In the genomic region with DNA sequence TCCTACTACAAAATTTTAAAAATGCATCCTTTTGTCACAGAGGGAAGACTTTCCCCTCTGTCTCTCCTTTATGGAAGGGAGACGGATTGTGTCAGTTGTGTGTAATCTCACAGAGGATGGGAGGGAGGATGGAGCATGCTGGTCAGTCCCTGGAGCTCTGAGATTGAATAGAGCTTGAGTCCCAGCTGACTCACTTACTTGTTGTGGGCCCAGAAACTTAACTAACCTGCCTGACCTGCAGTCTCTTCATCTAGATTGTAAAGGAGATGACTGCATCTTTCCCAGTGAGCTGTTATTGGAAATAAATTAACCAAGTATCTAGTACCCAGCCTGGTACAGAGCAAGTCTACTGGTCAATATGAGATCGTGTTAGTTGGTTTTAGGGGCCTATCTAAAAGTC, we compare ENCODE assay signal across 16 cellular contexts.
A peak's percentile ranks its signal among the peaks of the same experiment; 100 is the strongest.
DNase-seq lines count a peak whose midpoint lies in the region; TF ChIP-seq lines count a peak whose summit lies in the region.
"Had no signal": no experiment of that assay in that cellular context is flagged by ENCODE, and none has a peak within 500 bp of the region (broad histone marks: within the 10 kb centered on the region; RNA-seq: fewer than 3 reads in every experiment).

No MANE protein-coding gene starts in this region.

- peaks cover 3% of the 10 kb centered on the region for H3K27me3 Mint-ChIP-seq in activated T-cell treated with anti-CD3 and anti-CD28 coated beads, Interleukin-2, amount 50 U/mL, for 24 hours
- H3K27me3 Mint-ChIP-seq in activated T-helper 1 cell treated with anti-CD3 and anti-CD28 coated beads, Interleukin-12 subunit alpha, Interleukin-12 subunit beta, Interleukin-2, Interleukin-4 antibody, amounts not matched to agents 30 ng/mL and 10 ng/mL and 1 ng/mL, durations not matched to agents 14 hours and 24 hours and 36 hours (ENCODE audit: insufficient read depth): peaks cover 8% of the 10 kb centered on the region

- no peak for DNase-seq in activated T-cell treated with anti-CD3 and anti-CD28 coated beads, Interleukin-2, amount 50 U/mL, for 24 hours
- no peak for DNase-seq in activated T-cell treated with anti-CD3 and anti-CD28 coated beads, Interleukin-2, amount 50 U/mL, for 48 hours
- no peak for DNase-seq in activated T-helper 1 cell treated with anti-CD3 and anti-CD28 coated beads, Interleukin-12 subunit alpha, Interleukin-12 subunit beta, Interleukin-2, Interleukin-4 antibody, amounts not matched to agents 30 ng/mL and 10 ng/mL and 1 ng/mL, durations not matched to agents 14 hours and 24 hours and 36 hours (ENCODE audit: low spot score)
- DNase-seq in osteoblast (ENCODE audit: insufficient read length, low spot score, missing footprints): peak; percentile 8
- DNase-seq in NCI-H1048 (lab: John Stamatoyannopoulos, UW): no peak
- DNase-seq in iPS-NIHi11 (ENCODE audit: low spot score): no peak
- DNase-seq: CD8-positive, alpha-beta memory T cell; DND-41; KBM-7; NCI-H1436 treated with DMSO at 0.1 percent for 48 hours; NCI-H2029 treated with DMSO at 0.1 percent for 48 hours; NCI-H82; SHP77 had no signal

- intact Hi-C loops in activated T-helper 1 cell treated with anti-CD3 and anti-CD28 coated beads, Interleukin-12 subunit alpha, Interleukin-12 subunit beta, Interleukin-2, Interleukin-4 antibody, amounts not matched to agents 30 ng/mL and 10 ng/mL and 1 ng/mL, durations not matched to agents 14 hours and 24 hours and 36 hours (cut with micrococcal nuclease): loop anchor here (1.0 to 2.0 kb wide), 11 partner anchors 10 to 130 kb away; partner anchors contain the start of genes ADO and EGR2

- H3K27me3 ChIP-seq in osteoblast (ENCODE audit: insufficient read depth, low read length): peaks cover 27% of the 10 kb centered on the region
- H3K27me3 ChIP-seq: BLaER1 treated with 17β-estradiol and CSF1 and Interleukin-3, amounts not matched to agents 10 nM and 100 nM had no signal

- peaks cover 52% of the 10 kb centered on the region for H3K4me1 Mint-ChIP-seq in activated T-cell treated with anti-CD3 and anti-CD28 coated beads, Interleukin-2, amount 50 U/mL, for 24 hours (ENCODE audit: low read depth)
- H3K4me1 Mint-ChIP-seq in activated T-helper 1 cell treated with anti-CD3 and anti-CD28 coated beads, Interleukin-12 subunit alpha, Interleukin-12 subunit beta, Interleukin-2, Interleukin-4 antibody, amounts not matched to agents 30 ng/mL and 10 ng/mL and 1 ng/mL, durations not matched to agents 14 hours and 24 hours and 36 hours (ENCODE audit: low read depth): peaks cover 52% of the 10 kb centered on the region

- H3K4me2 ChIP-seq in osteoblast (ENCODE audit: insufficient read depth, low read length): no peak overlapping the region
- H3K4me2 ChIP-seq: A549 had no signal

- H3K79me2 ChIP-seq in osteoblast (ENCODE audit: insufficient read depth, low read length): no peaks in the 10 kb centered on the region

- no peaks in the 10 kb centered on the region for H3K36me3 ChIP-seq in osteoblast (ENCODE audit: insufficient read depth, low read length)
- H3K36me3 ChIP-seq: BLaER1 treated with 17β-estradiol and CSF1 and Interleukin-3, amounts not matched to agents 10 nM and 100 nM had no signal

- H3K9me3 ChIP-seq in osteoblast (ENCODE audit: low read depth, low read length): no peaks in the 10 kb centered on the region
- H3K9me3 ChIP-seq: A549 had no signal

- no peak for TF ChIP-seq CTCF in osteoblast (IDR thresholded peaks at IDR 0.05; ENCODE audit: extremely low read depth, low read depth, low read length)

- H2AFZ ChIP-seq in osteoblast (ENCODE audit: low read length): no peak overlapping the region

- no peak overlapping the region for H3K4me3 ChIP-seq in osteoblast (ENCODE audit: insufficient read depth, low read length)
- H3K4me3 ChIP-seq: A549; BLaER1 treated with 17β-estradiol and CSF1 and Interleukin-3, amounts not matched to agents 10 nM and 100 nM had no signal

- peak overlapping the region; percentile 82 for H3K27ac Mint-ChIP-seq in activated T-cell treated with anti-CD3 and anti-CD28 coated beads, Interleukin-2, amount 50 U/mL, for 24 hours
- peak overlapping the region; percentile 72 for H3K27ac Mint-ChIP-seq in activated T-helper 1 cell treated with anti-CD3 and anti-CD28 coated beads, Interleukin-12 subunit alpha, Interleukin-12 subunit beta, Interleukin-2, Interleukin-4 antibody, amounts not matched to agents 30 ng/mL and 10 ng/mL and 1 ng/mL, durations not matched to agents 14 hours and 24 hours and 36 hours

- no peaks in the 10 kb centered on the region for H4K20me1 ChIP-seq in osteoblast (ENCODE audit: insufficient read depth, low read length)
- H4K20me1 ChIP-seq: BLaER1 treated with 17β-estradiol and CSF1 and Interleukin-3, amounts not matched to agents 10 nM and 100 nM had no signal

- no peak overlapping the region for H3K4me3 Mint-ChIP-seq in activated T-cell treated with anti-CD3 and anti-CD28 coated beads, Interleukin-2, amount 50 U/mL, for 24 hours
- peak overlapping the region; percentile 25 for H3K4me3 Mint-ChIP-seq in activated T-helper 1 cell treated with anti-CD3 and anti-CD28 coated beads, Interleukin-12 subunit alpha, Interleukin-12 subunit beta, Interleukin-2, Interleukin-4 antibody, amounts not matched to agents 30 ng/mL and 10 ng/mL and 1 ng/mL, durations not matched to agents 14 hours and 24 hours and 36 hours
- H3K4me3 Mint-ChIP-seq: CD8-positive, alpha-beta memory T cell had no signal

- H3K36me3 Mint-ChIP-seq in activated T-cell treated with anti-CD3 and anti-CD28 coated beads, Interleukin-2, amount 50 U/mL, for 24 hours (ENCODE audit: low read depth): no peaks in the 10 kb centered on the region
- H3K36me3 Mint-ChIP-seq in activated T-helper 1 cell treated with anti-CD3 and anti-CD28 coated beads, Interleukin-12 subunit alpha, Interleukin-12 subunit beta, Interleukin-2, Interleukin-4 antibody, amounts not matched to agents 30 ng/mL and 10 ng/mL and 1 ng/mL, durations not matched to agents 14 hours and 24 hours and 36 hours (ENCODE audit: low read depth): peaks cover 7% of the 10 kb centered on the region

- peak; percentile 0 for TF ChIP-seq POLR2A in GM15510 (IDR thresholded peaks at IDR 0.05; ENCODE audit: borderline replicate concordance, extremely low read depth, insufficient read length)

- H3K9me3 Mint-ChIP-seq in activated T-cell treated with anti-CD3 and anti-CD28 coated beads, Interleukin-2, amount 50 U/mL, for 24 hours: no peaks in the 10 kb centered on the region
- H3K9me3 Mint-ChIP-seq in activated T-helper 1 cell treated with anti-CD3 and anti-CD28 coated beads, Interleukin-12 subunit alpha, Interleukin-12 subunit beta, Interleukin-2, Interleukin-4 antibody, amounts not matched to agents 30 ng/mL and 10 ng/mL and 1 ng/mL, durations not matched to agents 14 hours and 24 hours and 36 hours: peaks cover 9% of the 10 kb centered on the region
- H3K9me3 Mint-ChIP-seq: CD8-positive, alpha-beta memory T cell had no signal

- H3K27ac ChIP-seq in osteoblast (ENCODE audit: low read depth, low read length): no peak overlapping the region
- H3K27ac ChIP-seq: A549 had no signal

- H3K4me1 ChIP-seq in osteoblast (ENCODE audit: insufficient read depth, low read length): no peaks in the 10 kb centered on the region
- H3K4me1 ChIP-seq: A549 had no signal
